ENCODE assay signal across 1 cellular context in the genomic region with DNA sequence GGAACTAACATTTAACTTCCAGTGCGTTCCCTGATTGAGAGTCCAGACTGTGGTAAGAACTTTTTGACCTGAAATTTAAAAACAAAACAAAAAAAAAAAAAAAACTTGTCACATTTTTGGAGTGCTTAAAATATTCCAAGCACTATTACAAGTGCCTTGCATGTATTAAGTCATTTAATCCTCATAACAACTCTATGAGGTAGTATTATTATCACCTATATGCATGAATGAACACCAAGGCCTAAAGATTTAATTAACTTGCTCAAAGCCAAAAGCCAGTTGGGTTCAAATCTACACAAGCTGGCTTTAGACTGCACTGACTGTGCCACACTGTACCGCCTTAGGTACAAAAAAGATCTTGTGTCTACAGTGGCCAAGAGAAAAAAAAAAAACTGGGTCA.
TF ChIP-seq lines count a peak whose summit lies in the region.

No MANE protein-coding gene starts in this region.

TF ChIP-seq in IMR-90, 13 proteins besides CTCF, POLR2A, EP300 and RAD21:
- no peak for TF ChIP-seq SMC3 (IDR thresholded peaks at IDR 0.05; ENCODE audit: low read depth, low read length)
- no peak for TF ChIP-seq BHLHE40 (IDR thresholded peaks at IDR 0.05; ENCODE audit: low read depth, low read length)
- TF ChIP-seq RCOR1 (IDR thresholded peaks at IDR 0.05; ENCODE audit: insufficient replicate concordance, low read length): no peak
- TF ChIP-seq, protein P1, sequence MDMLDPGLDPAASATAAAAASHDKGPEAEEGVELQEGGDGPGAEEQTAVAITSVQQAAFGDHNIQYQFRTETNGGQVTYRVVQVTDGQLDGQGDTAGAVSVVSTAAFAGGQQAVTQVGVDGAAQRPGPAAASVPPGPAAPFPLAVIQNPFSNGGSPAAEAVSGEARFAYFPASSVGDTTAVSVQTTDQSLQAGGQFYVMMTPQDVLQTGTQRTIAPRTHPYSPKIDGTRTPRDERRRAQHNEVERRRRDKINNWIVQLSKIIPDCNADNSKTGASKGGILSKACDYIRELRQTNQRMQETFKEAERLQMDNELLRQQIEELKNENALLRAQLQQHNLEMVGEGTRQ (IDR thresholded peaks at IDR 0.05; ENCODE audit: low read depth, low read length): no peak
- TF ChIP-seq, protein P2, sequence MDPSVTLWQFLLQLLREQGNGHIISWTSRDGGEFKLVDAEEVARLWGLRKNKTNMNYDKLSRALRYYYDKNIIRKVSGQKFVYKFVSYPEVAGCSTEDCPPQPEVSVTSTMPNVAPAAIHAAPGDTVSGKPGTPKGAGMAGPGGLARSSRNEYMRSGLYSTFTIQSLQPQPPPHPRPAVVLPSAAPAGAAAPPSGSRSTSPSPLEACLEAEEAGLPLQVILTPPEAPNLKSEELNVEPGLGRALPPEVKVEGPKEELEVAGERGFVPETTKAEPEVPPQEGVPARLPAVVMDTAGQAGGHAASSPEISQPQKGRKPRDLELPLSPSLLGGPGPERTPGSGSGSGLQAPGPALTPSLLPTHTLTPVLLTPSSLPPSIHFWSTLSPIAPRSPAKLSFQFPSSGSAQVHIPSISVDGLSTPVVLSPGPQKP (IDR thresholded peaks at IDR 0.05; ENCODE audit: borderline replicate concordance, low read depth, low read length): no peak
- no peak for TF ChIP-seq CHD1 (IDR thresholded peaks at IDR 0.05; ENCODE audit: low read depth, low read length)
- no peak for TF ChIP-seq MAZ (IDR thresholded peaks at IDR 0.05; ENCODE audit: borderline replicate concordance, low read depth, low read length)
- TF ChIP-seq CEBPB (IDR thresholded peaks at IDR 0.05; ENCODE audit: low read depth, low read length): no peak
- TF ChIP-seq RFX5 (IDR thresholded peaks at IDR 0.05; ENCODE audit: low read depth, low read length): no peak
- TF ChIP-seq MXI1 (IDR thresholded peaks at IDR 0.05; ENCODE audit: borderline replicate concordance, low read depth, low read length): no peak
- no peak for TF ChIP-seq FOS (IDR thresholded peaks at IDR 0.05; ENCODE audit: low read depth, low read length)
- no peak for TF ChIP-seq MAFK (IDR thresholded peaks at IDR 0.05; ENCODE audit: low read depth, low read length)
- no peak for TF ChIP-seq NFE2L2 (IDR thresholded peaks at IDR 0.05; ENCODE audit: low read depth, low read length)
